20 cellular contexts compared by ENCODE assay signal in the genomic region with DNA sequence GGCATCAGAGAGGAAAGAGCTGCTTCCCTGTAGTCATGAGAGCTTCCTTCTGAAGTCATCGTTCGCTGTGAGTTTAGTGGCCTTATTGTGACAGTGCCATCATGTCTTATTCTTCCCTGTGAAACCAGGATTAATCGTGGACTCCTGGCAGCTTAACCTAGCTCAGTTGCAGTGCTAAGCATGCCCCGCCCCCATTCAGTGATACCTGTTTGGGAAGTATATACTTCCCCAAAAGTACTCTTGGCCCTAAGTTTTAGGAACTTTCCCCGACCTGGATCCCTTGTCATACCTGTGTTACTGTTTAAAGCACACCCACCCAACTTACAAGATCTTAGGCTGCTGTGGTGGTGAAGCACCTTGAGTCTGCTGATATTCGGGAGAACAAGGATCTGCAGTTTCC. TPM values are rescaled to one million over a fixed set of nuclear protein-coding genes. Genes with fewer than 3 reads are reported as not detected.
"Had no signal": no experiment of that assay in that cellular context is flagged by ENCODE, and none has a peak within 500 bp of the region (broad histone marks: within the 10 kb centered on the region; RNA-seq: fewer than 3 reads in every experiment).

No MANE protein-coding gene starts in this region.

- H3K27me3 ChIP-seq: left lung, spleen, stomach, suprapubic skin, tibial nerve had no signal

- H3K36me3 ChIP-seq: left lung, spleen, stomach, suprapubic skin, tibial nerve had no signal

- H3K9me3 ChIP-seq: left lung, spleen, stomach, suprapubic skin, tibial nerve had no signal

- H3K36me3 Mint-ChIP-seq: activated naive CD8-positive, alpha-beta T cell treated with anti-CD3 and anti-CD28 coated beads, Interleukin-2, amount 10 ng/mL, durations not matched to agents 7 days and 5 days; immature natural killer cell; naive B cell; WTC11 had no signal

- H3K4me3 Mint-ChIP-seq: activated CD8-positive, alpha-beta T cell treated with anti-CD3 and anti-CD28 coated beads, Interleukin-2, amount 10 ng/mL, durations not matched to agents 7 days and 5 days; activated naive CD8-positive, alpha-beta T cell treated with anti-CD3 and anti-CD28 coated beads, Interleukin-2, amount 10 ng/mL, durations not matched to agents 7 days and 5 days; immature natural killer cell; naive B cell; neural crest cell; WTC11 had no signal

- H3K27ac Mint-ChIP-seq: activated CD8-positive, alpha-beta T cell treated with anti-CD3 and anti-CD28 coated beads, Interleukin-2, amount 10 ng/mL, durations not matched to agents 7 days and 5 days; activated naive CD8-positive, alpha-beta T cell treated with anti-CD3 and anti-CD28 coated beads, Interleukin-2, amount 10 ng/mL, durations not matched to agents 7 days and 5 days; immature natural killer cell; naive B cell; WTC11 had no signal

- DNase-seq: activated CD8-positive, alpha-beta T cell treated with anti-CD3 and anti-CD28 coated beads, Interleukin-2, amount 10 ng/mL, durations not matched to agents 7 days and 5 days; activated naive CD8-positive, alpha-beta T cell treated with anti-CD3 and anti-CD28 coated beads, Interleukin-2, amount 10 ng/mL, durations not matched to agents 7 days and 5 days; cerebellar nuclear complex; foreskin melanocyte; immature natural killer cell; kidney glomerular epithelial cell; left lung; naive B cell; spleen; stimulated activated CD4-positive, alpha-beta T cell treated with anti-CD3 and anti-CD28 coated beads, Interleukin-4, amount 100 ng/mL, for 1 hour; stomach; T-helper 9 cell had no signal

- H3K4me3 ChIP-seq: coronary artery, left lung, lung, spleen, stomach, suprapubic skin, tibial nerve had no signal

- H3K9me3 Mint-ChIP-seq: activated naive CD8-positive, alpha-beta T cell treated with anti-CD3 and anti-CD28 coated beads, Interleukin-2, amount 10 ng/mL, durations not matched to agents 7 days and 5 days; immature natural killer cell; naive B cell; WTC11 had no signal

- ATAC-seq: activated CD8-positive, alpha-beta T cell treated with anti-CD3 and anti-CD28 coated beads, Interleukin-2, amount 10 ng/mL, durations not matched to agents 7 days and 5 days; left lung; WTC11 had no signal

- H3K27ac ChIP-seq: coronary artery, epithelial cell of prostate, stomach, suprapubic skin, tibial nerve had no signal

- H3K4me1 Mint-ChIP-seq: neural crest cell had no signal

RNA-seq across cellular contexts. Expression of a gene that starts 32.1 kb away (rescaled TPM):
- total RNA-seq: activated CD8-positive, alpha-beta T cell treated with anti-CD3 and anti-CD28 coated beads, Interleukin-2, amount 10 ng/mL, durations not matched to agents 7 days and 5 days; activated naive CD8-positive, alpha-beta T cell treated with anti-CD3 and anti-CD28 coated beads, Interleukin-2, amount 10 ng/mL, durations not matched to agents 7 days and 5 days; T-helper 1 cell treated with Interleukin-12 subunit alpha and Interleukin-12 subunit beta and Interleukin-4 antibody, amounts not matched to agents 30 ng/mL and 1 ng/mL, for 36 hours had no signal
- polyA plus RNA-seq: immature natural killer cell had no signal
